ENCODE assay signal across 1 cellular context in the genomic region with DNA sequence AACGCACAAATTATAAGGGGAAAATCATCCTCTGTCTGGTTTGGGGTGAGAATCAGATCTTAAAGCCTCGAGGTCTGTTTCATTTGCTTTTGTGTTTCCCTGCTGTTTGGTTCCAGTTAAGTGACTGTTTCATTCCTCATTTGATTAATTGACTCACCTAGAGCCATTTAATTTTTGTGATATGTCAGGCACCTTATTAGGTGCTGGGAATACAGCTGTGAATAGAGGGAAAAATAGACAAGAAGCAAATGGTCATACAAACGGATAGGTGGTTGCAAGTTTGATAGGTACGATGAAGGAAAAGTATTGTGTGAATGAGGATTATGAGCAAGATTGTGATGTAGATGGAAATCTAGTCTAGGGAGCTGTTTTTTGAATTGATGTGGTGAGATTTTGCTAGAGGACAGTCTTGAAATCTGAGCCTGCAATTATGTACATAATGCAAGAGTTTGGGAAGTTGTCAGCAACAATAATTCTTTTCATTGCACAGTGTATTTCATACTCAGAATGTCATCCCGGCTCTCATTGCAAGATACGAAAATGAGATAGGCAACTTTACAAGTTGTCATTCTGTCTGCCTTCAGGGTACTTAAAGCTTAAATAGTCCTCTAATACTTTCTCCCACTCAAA.
TF ChIP-seq lines count a peak whose summit lies in the region.

No MANE protein-coding gene starts in this region.

TF ChIP-seq in HepG2, 621 proteins besides CTCF, POLR2A, EP300 and RAD21 (continued from another document):
- TF ChIP-seq SP1 (IDR thresholded peaks at IDR 0.05) (no peak), SP1 (CRISPR knock-in tag; IDR thresholded peaks at IDR 0.05) (no peak), ZNF326 (CRISPR knock-in tag; IDR thresholded peaks at IDR 0.05; ENCODE audit: borderline replicate concordance) (0 out of 2 replicates have a peak, but pooled peaks have one; percentile 9), FOXC1 (CRISPR knock-in tag; IDR thresholded peaks at IDR 0.05; ENCODE audit: borderline replicate concordance) (no peak), NR2F6 (IDR thresholded peaks at IDR 0.05) (no peak), NR2F6 (CRISPR knock-in tag; IDR thresholded peaks at IDR 0.05) (no peak), THYN1 (CRISPR knock-in tag; IDR thresholded peaks at IDR 0.05; ENCODE audit: borderline replicate concordance, low read depth) (no peak), TCF7L2 (IDR thresholded peaks at IDR 0.05; ENCODE audit: low read depth, low read length) (no peak), RBFOX2 (IDR thresholded peaks at IDR 0.05; ENCODE audit: low read depth, low read length) (peak; percentile 39), ZNF724P (CRISPR knock-in tag; IDR thresholded peaks at IDR 0.05; ENCODE audit: borderline replicate concordance) (no peak), MXD4 (CRISPR knock-in tag; IDR thresholded peaks at IDR 0.05) (no peak), YEATS4 (CRISPR knock-in tag; IDR thresholded peaks at IDR 0.05; ENCODE audit: borderline replicate concordance) (no peak), ZNF792 (CRISPR knock-in tag; IDR thresholded peaks at IDR 0.05) (0 out of 2 replicates have a peak, but pooled peaks have one; percentile 15), RARG (CRISPR knock-in tag; IDR thresholded peaks at IDR 0.05; ENCODE audit: low read depth) (no peak), ETV6 (CRISPR knock-in tag; conservative IDR thresholded peaks at IDR 0.05) (no peak), MEIS2 (CRISPR knock-in tag; IDR thresholded peaks at IDR 0.05) (no peak), ZNF816 (CRISPR knock-in tag; IDR thresholded peaks at IDR 0.05; ENCODE audit: borderline replicate concordance) (no peak)
- TF ChIP-seq, protein P1, sequence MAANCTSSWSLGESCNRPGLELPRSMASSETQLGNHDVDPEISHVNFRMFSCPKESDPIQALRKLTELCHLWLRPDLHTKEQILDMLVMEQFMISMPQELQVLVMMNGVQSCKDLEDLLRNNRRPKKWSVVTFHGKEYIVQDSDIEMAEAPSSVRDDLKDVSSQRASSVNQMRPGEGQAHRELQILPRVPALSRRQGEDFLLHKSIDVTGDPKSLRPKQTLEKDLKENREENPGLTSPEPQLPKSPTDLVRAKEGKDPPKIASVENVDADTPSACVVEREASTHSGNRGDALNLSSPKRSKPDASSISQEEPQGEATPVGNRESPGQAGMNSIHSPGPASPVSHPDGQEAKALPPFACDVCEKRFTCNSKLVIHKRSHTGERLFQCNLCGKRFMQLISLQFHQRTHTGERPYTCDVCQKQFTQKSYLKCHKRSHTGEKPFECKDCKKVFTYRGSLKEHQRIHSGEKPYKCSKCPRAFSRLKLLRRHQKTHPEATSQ (CRISPR knock-in tag; IDR thresholded peaks at IDR 0.05; ENCODE audit: borderline replicate concordance) = no peak
- TF ChIP-seq, protein P2, sequence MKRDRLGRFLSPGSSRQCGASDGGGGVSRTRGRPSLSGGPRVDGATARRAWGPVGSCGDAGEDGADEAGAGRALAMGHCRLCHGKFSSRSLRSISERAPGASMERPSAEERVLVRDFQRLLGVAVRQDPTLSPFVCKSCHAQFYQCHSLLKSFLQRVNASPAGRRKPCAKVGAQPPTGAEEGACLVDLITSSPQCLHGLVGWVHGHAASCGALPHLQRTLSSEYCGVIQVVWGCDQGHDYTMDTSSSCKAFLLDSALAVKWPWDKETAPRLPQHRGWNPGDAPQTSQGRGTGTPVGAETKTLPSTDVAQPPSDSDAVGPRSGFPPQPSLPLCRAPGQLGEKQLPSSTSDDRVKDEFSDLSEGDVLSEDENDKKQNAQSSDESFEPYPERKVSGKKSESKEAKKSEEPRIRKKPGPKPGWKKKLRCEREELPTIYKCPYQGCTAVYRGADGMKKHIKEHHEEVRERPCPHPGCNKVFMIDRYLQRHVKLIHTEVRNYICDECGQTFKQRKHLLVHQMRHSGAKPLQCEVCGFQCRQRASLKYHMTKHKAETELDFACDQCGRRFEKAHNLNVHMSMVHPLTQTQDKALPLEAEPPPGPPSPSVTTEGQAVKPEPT (CRISPR knock-in tag; IDR thresholded peaks at IDR 0.05; ENCODE audit: low read depth) = no peak
